ENCODE assay signal across 9 cellular contexts in genomic region chr5:50745221-50745620, GRCh38.
A peak's percentile ranks its signal among the peaks of the same experiment; 100 is the strongest.
DNase-seq lines count a peak whose midpoint lies in the region; ATAC-seq, FAIRE-seq and TF ChIP-seq lines count a peak whose summit lies in the region.
"Had no signal": no experiment of that assay in that cellular context is flagged by ENCODE, and none has a peak within 500 bp of the region (broad histone marks: within the 10 kb centered on the region; RNA-seq: fewer than 3 reads in every experiment).

No MANE protein-coding gene starts in this region.

- no peaks in the 10 kb centered on the region for H3K36me3 ChIP-seq in ACC112 (ENCODE audit: insufficient read depth, low read length)
- no peaks in the 10 kb centered on the region for H3K36me3 ChIP-seq in muscle layer of duodenum (ENCODE audit: control insufficient read depth in 1 of 2, insufficient read depth in 2 of 2, low read length in 2 of 2)

- FAIRE-seq in H54 (lab: Jason Lieb, UNC), result peak; percentile 36
- FAIRE-seq in GM12891 (lab: Jason Lieb, UNC), result no peak

- H3K4me1 ChIP-seq in ACC112 (ENCODE audit: control insufficient read depth, insufficient read depth, low read length, unreplicated experiment), result peaks cover 19% of the 10 kb centered on the region
- H3K4me1 ChIP-seq in muscle layer of duodenum (ENCODE audit: control insufficient read depth in 1 of 2, insufficient read depth in 2 of 2, low read length in 2 of 2), result peaks cover 7 to 14% of the 10 kb centered on the region in 2 donors

- peak; percentile 24 for ATAC-seq in activated T-helper 17 cell treated with anti-CD3 and anti-CD28 coated beads, Interleukin-2, amount 50 U/mL, for 72 hours (replicated peaks)
- ATAC-seq in GM21528 (IDR thresholded peaks at IDR 0.05; ENCODE audit: low FRiP score, unreplicated experiment) (no peak), HG02610 (IDR thresholded peaks at IDR 0.05; ENCODE audit: unreplicated experiment) (no peak)

- no peak for TF ChIP-seq POLR2A in H54 (IDR thresholded peaks at IDR 0.05; ENCODE audit: low read depth, low read length)
- TF ChIP-seq POLR2A in GM12891 (IDR thresholded peaks at IDR 0.05; ENCODE audit: low read depth, low read length), result no peak

- peak overlapping the region; percentile 77 for H3K4me3 ChIP-seq in ACC112 (ENCODE audit: low read depth, low read length)
- H3K4me3 ChIP-seq in muscle layer of duodenum (ENCODE audit: low read depth in 1 of 2, low read length in 2 of 2), result peak overlapping the region; percentile 56 to 69
- H3K4me3 ChIP-seq: body of pancreas had no signal

- H3K27me3 Mint-ChIP-seq in activated T-helper 17 cell treated with anti-CD3 and anti-CD28 coated beads, Interleukin-2, amount 50 U/mL, for 72 hours, result no peaks in the 10 kb centered on the region

- H3K27me3 ChIP-seq in ACC112 (ENCODE audit: insufficient read depth, low read length), result no peaks in the 10 kb centered on the region
- no peaks in the 10 kb centered on the region for H3K27me3 ChIP-seq in muscle layer of duodenum (ENCODE audit: low read depth, low read length)
- H3K27me3 ChIP-seq: body of pancreas had no signal

- no peaks in the 10 kb centered on the region for H3K9me3 ChIP-seq in muscle layer of duodenum (ENCODE audit: control insufficient read depth in 1 of 2, low read length in 2 of 2)
- H3K9me3 ChIP-seq: body of pancreas had no signal

- peaks cover 1% of the 10 kb centered on the region for H3K36me3 Mint-ChIP-seq in activated T-helper 17 cell treated with anti-CD3 and anti-CD28 coated beads, Interleukin-2, amount 50 U/mL, for 72 hours (ENCODE audit: low read depth)

- H3K4me3 Mint-ChIP-seq in activated T-helper 17 cell treated with anti-CD3 and anti-CD28 coated beads, Interleukin-2, amount 50 U/mL, for 72 hours, result peak overlapping the region; percentile 83

- peaks cover 59% of the 10 kb centered on the region for H3K4me1 Mint-ChIP-seq in activated T-helper 17 cell treated with anti-CD3 and anti-CD28 coated beads, Interleukin-2, amount 50 U/mL, for 72 hours

- H3K27ac ChIP-seq in ACC112 (ENCODE audit: low read depth, low read length), result peak overlapping the region; percentile 59
- peak overlapping the region; percentile 35 for H3K27ac ChIP-seq in muscle layer of duodenum (ENCODE audit: low read length)

- H3K27ac Mint-ChIP-seq in activated T-helper 17 cell treated with anti-CD3 and anti-CD28 coated beads, Interleukin-2, amount 50 U/mL, for 72 hours, result peak overlapping the region; percentile 70

- H3K9me3 Mint-ChIP-seq in activated T-helper 17 cell treated with anti-CD3 and anti-CD28 coated beads, Interleukin-2, amount 50 U/mL, for 72 hours, result peaks cover 1% of the 10 kb centered on the region

- H2AFZ ChIP-seq in ACC112 (ENCODE audit: low read length, unreplicated experiment), result peak overlapping the region; percentile 65

- no peak for DNase-seq in H54 (ENCODE audit: insufficient read length, low spot score)
- no peak for DNase-seq in GM12891 (ENCODE audit: insufficient read length, low spot score)
- DNase-seq in OCI-M2 (lab: John Stamatoyannopoulos, UW; ENCODE audit: unreplicated experiment), result no peak
- DNase-seq: body of pancreas had no signal

- peaks cover 18% of the 10 kb centered on the region for H3K79me2 ChIP-seq in ACC112 (ENCODE audit: control insufficient read depth, insufficient read depth, low read length, unreplicated experiment)

TF ChIP-seq in GM12891, 5 proteins besides CTCF, POLR2A, EP300 and RAD21:
- TF ChIP-seq TAF1 (IDR thresholded peaks at IDR 0.05; ENCODE audit: low read depth, low read length) (no peak), PAX5 (IDR thresholded peaks at IDR 0.05; ENCODE audit: insufficient read depth, low read length, severe bottlenecking) (no peak), POLR2AphosphoS5 (IDR thresholded peaks at IDR 0.05; ENCODE audit: low read depth, low read length) (no peak), POU2F2 (IDR thresholded peaks at IDR 0.05; ENCODE audit: low read depth, low read length) (no peak), SPI1 (IDR thresholded peaks at IDR 0.05; ENCODE audit: low read depth, low read length) (no peak)
